21 cellular contexts compared by ENCODE assay signal in genomic region chr15:77582763-77583162, GRCh38. TPM values are rescaled to one million over a fixed set of nuclear protein-coding genes. Genes with fewer than 3 reads are reported as not detected.
DNase-seq lines count a peak whose midpoint lies in the region; ATAC-seq and TF ChIP-seq lines count a peak whose summit lies in the region.
"Had no signal": no experiment of that assay in that cellular context is flagged by ENCODE, and none has a peak within 500 bp of the region (broad histone marks: within the 10 kb centered on the region; RNA-seq: fewer than 3 reads in every experiment).

No MANE protein-coding gene starts in this region.

- no TSS peak for BruUV-seq in Panc1 (replicated peaks; lab: Mats Ljungman, UMichigan)

- no peaks in the 10 kb centered on the region for H3K9me3 ChIP-seq in Panc1 (ENCODE audit: control insufficient read depth, insufficient read depth, low read depth, low read length)

- intact Hi-C loops in Panc1 (cut with micrococcal nuclease; ENCODE audit: unreplicated experiment) (no loop called here), sciatic nerve (cut with DNase I) (no loop called here)

- peaks cover 10% of the 10 kb centered on the region for H3K4me1 ChIP-seq in Panc1 (ENCODE audit: control insufficient read depth, insufficient read depth, low read length)
- H3K4me1 ChIP-seq: SJSA1 had no signal

- TF ChIP-seq CTCF in Panc1 (IDR thresholded peaks at IDR 0.05): no peak
- no peak for TF ChIP-seq CTCF in foreskin fibroblast (IDR thresholded peaks at IDR 0.05; ENCODE audit: low read depth, low read length)

- H3K4me3 ChIP-seq in Panc1 (ENCODE audit: low read depth in 2 of 2, low read length in 2 of 2) (no peak overlapping the region), foreskin fibroblast (ENCODE audit: low read depth in 1 of 2, low read length in 2 of 2) (no peak overlapping the region)
- H3K4me3 ChIP-seq: SJSA1 had no signal

- DNase-seq in DMS 273 (lab: John Stamatoyannopoulos, UW; ENCODE audit: unreplicated experiment) (peak; percentile 43), DMS 273 treated with DMSO at 0.1 percent for 48 hours (lab: John Stamatoyannopoulos, UW) (no peak), Panc1 (ENCODE audit: low read depth, low spot score) (no peak), left kidney (ENCODE audit: low read depth, low spot score) (peak; percentile 84), sciatic nerve (ENCODE audit: low spot score) (no peak), foreskin fibroblast (no peak), cerebellar nuclear complex (lab: John Stamatoyannopoulos, UW) (no peak)
- DNase-seq: Calu3; CD8-positive, alpha-beta memory T cell; DMS53; GF-D8; KG1; NCI-H1105; NCI-H2029 treated with DMSO at 0.1 percent for 48 hours; NCI-H774; T-helper 1 cell had no signal

- H3K27me3 ChIP-seq in Panc1 (ENCODE audit: control insufficient read depth, insufficient read depth, low read length): no peaks in the 10 kb centered on the region
- H3K27me3 ChIP-seq: SJSA1 had no signal

- H3K36me3 ChIP-seq in Panc1 (ENCODE audit: control insufficient read depth, insufficient read depth, low read length): no peaks in the 10 kb centered on the region
- H3K36me3 ChIP-seq: SJSA1 had no signal

- CTCF ChIA-PET in Panc1 (lab: Charles Lee): no interaction called here

- in situ Hi-C loops in Panc1 (cut with HindIII; ENCODE audit: low pct_unique_long_range_greater_than_20kb, low sequenced_read_pairs): no loop called here

- POLR2A ChIA-PET in Panc1 (lab: Charles Lee): no interaction called here

- ATAC-seq in Panc1 (no peak), sciatic nerve (peak; percentile 57), HG03442 (IDR thresholded peaks at IDR 0.05; ENCODE audit: unreplicated experiment) (no peak)
- ATAC-seq: Right ventricle myocardium inferior had no signal

- H3K27ac ChIP-seq in Panc1 (ENCODE audit: low read length): peak overlapping the region; percentile 42; the same call in 1 of the 2 replicates
- H3K27ac ChIP-seq: 22Rv1, C4-2B, SJSA1 had no signal

RNA-seq across cellular contexts. Expression of gene LINGO1, which starts 49.9 kb away (rescaled TPM):
- total RNA-seq in Panc1 (2021; ENCODE audit: unreplicated experiment) (18.2 TPM), sciatic nerve (5.3 TPM)
- polyA plus RNA-seq in Panc1 (2012; ENCODE audit: insufficient read length): 43.8 TPM
- total RNA-seq: Calu3; CD8-positive, alpha-beta memory T cell; SJSA1 had no signal
- polyA plus RNA-seq: CD8-positive, alpha-beta memory T cell had no signal

Comparison
In these comparisons a context has a peak if more than half of its experiments do, and no peak if none do; other contexts are left out.
1. DNase-seq: peak in DMS 273 (single experiment) and left kidney (single experiment); none in DMS 273 treated with DMSO at 0.1 percent for 48 hours (single experiment), Panc1 (single experiment), sciatic nerve (single experiment), foreskin fibroblast (0 of 2) and cerebellar nuclear complex (0 of 2).